In the genomic region with DNA sequence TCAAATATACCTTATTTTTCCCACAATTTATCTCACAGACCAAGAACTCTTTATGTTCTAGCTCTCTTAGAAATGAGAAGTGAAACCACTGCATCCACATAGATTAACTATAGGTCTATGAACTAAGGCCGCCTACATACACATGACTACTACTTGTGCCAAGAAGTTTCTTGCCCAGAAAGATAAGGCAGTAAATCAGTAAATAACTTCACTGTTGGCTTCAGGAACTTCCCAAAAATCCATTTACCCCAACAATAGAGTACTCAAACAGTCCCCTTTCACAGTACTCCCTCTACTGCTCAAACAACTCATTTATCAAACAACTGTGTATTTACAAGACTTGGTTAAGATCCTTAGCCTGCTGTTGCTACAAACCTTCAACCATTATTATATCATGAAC, we compare ENCODE assay signal across 12 cellular contexts.
DNase-seq lines count a peak whose midpoint lies in the region; ATAC-seq and TF ChIP-seq lines count a peak whose summit lies in the region.
"Had no signal": no experiment of that assay in that cellular context is flagged by ENCODE, and none has a peak within 500 bp of the region (broad histone marks: within the 10 kb centered on the region; RNA-seq: fewer than 3 reads in every experiment).

No MANE protein-coding gene starts in this region.

- H3K9me3 ChIP-seq in A673 (ENCODE audit: low read depth, low read length, poor library complexity, severe bottlenecking) = no peaks in the 10 kb centered on the region

- TF ChIP-seq CTCF in A673 (conservative IDR thresholded peaks at IDR 0.05; ENCODE audit: low read depth, low read length) (0 out of 2 replicates have a peak, but pooled peaks have one; percentile 16), fibroblast of the aortic adventitia (IDR thresholded peaks at IDR 0.05; ENCODE audit: insufficient read depth, low read length) (peak; percentile 32)

- H3K4me3 ChIP-seq in A673 (ENCODE audit: low read depth, low read length, poor library complexity, severe bottlenecking) (no peak overlapping the region), fibroblast of the aortic adventitia (ENCODE audit: low read depth, low read length) (no peak overlapping the region)

- H3K27ac ChIP-seq in A673 (ENCODE audit: low read depth, low read length, poor library complexity, severe bottlenecking) = no peak overlapping the region

- CTCF ChIA-PET in A673 (lab: Charles Lee) = no interaction called here

- BruUV-seq in A673 (replicated peaks; lab: Mats Ljungman, UMichigan) = no TSS peak

- POLR2A ChIA-PET in A673 (lab: Charles Lee; ENCODE audit: low non-redundant PET) = no interaction called here

- H3K36me3 ChIP-seq in A673 (ENCODE audit: insufficient read depth, low read length, poor library complexity, severe bottlenecking) = no peaks in the 10 kb centered on the region

- no peaks in the 10 kb centered on the region for H3K27me3 ChIP-seq in A673 (replicated peaks; ENCODE audit: insufficient read depth, low read depth, low read length, poor library complexity)

- no peaks in the 10 kb centered on the region for H3K4me1 ChIP-seq in A673 (ENCODE audit: insufficient read depth, low read length, poor library complexity, severe bottlenecking)

- DNase-seq in A673 (ENCODE audit: low spot score) (peak; percentile 14), HuH-7 (ENCODE audit: low spot score) (peak; percentile 15), fibroblast of the aortic adventitia (ENCODE audit: low read depth) (peak; percentile 48), EL (no peak), NCI-H1105 treated with DMSO at 0.1 percent for 48 hours (lab: John Stamatoyannopoulos, UW) (no peak)
- no peak for DNase-seq in activated effector memory CD4-positive, alpha-beta T cell treated with anti-CD3 and anti-CD28 coated beads, Interleukin-2, amount 50 U/mL, for 16 hours
- DNase-seq: activated naive CD4-positive, alpha-beta T cell; immature natural killer cell; NCI-H446 treated with DMSO at 0.1 percent for 48 hours; T-helper 9 cell had no signal

- intact Hi-C loops in A673 (cut with micrococcal nuclease; ENCODE audit: unreplicated experiment) = no loop called here

- ATAC-seq in GM19463 (IDR thresholded peaks at IDR 0.05; ENCODE audit: unreplicated experiment) = peak; percentile 85
- ATAC-seq in HG02938 (IDR thresholded peaks at IDR 0.05; ENCODE audit: unreplicated experiment) = no peak

Comparison
In these comparisons a context has a peak if more than half of its experiments do, and no peak if none do; other contexts are left out.
1. DNase-seq: peak in A673 (single experiment), HuH-7 (single experiment) and fibroblast of the aortic adventitia (single experiment); none in EL (single experiment), activated effector memory CD4-positive, alpha-beta T cell treated with anti-CD3 and anti-CD28 coated beads, Interleukin-2, amount 50 U/mL, for 16 hours (single experiment) and NCI-H1105 treated with DMSO at 0.1 percent for 48 hours (single experiment).